Comparison of ENCODE assay signal across 1 cellular context in the genomic region with DNA sequence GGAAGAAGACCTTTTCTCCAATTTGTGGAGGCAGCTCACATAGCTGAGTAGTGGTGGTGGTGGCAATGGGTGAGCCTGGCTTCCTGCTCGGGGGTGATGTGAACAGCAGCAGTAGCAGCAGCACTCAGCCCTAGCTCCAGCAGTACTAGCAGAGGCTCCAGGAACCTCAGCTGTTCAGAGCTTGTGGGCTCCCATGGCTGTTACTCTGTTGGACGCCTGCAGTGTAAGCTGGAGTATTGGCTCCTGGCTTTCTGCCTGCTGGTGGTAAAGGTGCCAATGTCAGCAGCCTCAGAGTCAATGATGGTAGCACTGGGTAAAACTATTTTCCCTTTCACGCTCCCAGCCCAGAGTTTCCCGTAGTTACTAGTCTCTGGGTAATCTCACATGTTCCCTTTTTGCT.
TF ChIP-seq lines count a peak whose summit lies in the region.

No MANE protein-coding gene starts in this region.

TF ChIP-seq in SK-N-SH, 30 proteins besides CTCF, POLR2A, EP300 and RAD21:
- TF ChIP-seq, protein P1, sequence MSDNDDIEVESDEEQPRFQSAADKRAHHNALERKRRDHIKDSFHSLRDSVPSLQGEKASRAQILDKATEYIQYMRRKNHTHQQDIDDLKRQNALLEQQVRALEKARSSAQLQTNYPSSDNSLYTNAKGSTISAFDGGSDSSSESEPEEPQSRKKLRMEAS (IDR thresholded peaks at IDR 0.05; ENCODE audit: low read depth): no peak
- TF ChIP-seq NRF1 (IDR thresholded peaks at IDR 0.05; ENCODE audit: low read depth, low read length) (no peak), ELF1 (IDR thresholded peaks at IDR 0.05) (no peak), RFX5 (IDR thresholded peaks at IDR 0.05; ENCODE audit: low read length) (no peak), MXI1 (IDR thresholded peaks at IDR 0.05; ENCODE audit: low read depth, low read length) (no peak), POLR2AphosphoS5 (IDR thresholded peaks at IDR 0.05; ENCODE audit: low read depth, low read length) (no peak), RXRA (IDR thresholded peaks at IDR 0.05; ENCODE audit: borderline replicate concordance, low read depth) (no peak), SIN3A (IDR thresholded peaks at IDR 0.05; ENCODE audit: borderline replicate concordance, low read depth, low read length) (no peak)
- TF ChIP-seq, protein P2, sequence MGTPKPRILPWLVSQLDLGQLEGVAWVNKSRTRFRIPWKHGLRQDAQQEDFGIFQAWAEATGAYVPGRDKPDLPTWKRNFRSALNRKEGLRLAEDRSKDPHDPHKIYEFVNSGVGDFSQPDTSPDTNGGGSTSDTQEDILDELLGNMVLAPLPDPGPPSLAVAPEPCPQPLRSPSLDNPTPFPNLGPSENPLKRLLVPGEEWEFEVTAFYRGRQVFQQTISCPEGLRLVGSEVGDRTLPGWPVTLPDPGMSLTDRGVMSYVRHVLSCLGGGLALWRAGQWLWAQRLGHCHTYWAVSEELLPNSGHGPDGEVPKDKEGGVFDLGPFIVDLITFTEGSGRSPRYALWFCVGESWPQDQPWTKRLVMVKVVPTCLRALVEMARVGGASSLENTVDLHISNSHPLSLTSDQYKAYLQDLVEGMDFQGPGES (IDR thresholded peaks at IDR 0.05; ENCODE audit: low read depth, low read length): no peak
TF ChIP-seq in SK-N-SH: peak in this region for 0.
